In genomic region chr7:2637505-2638223, GRCh38 we compare ENCODE assay signal across 11 cellular contexts. TPM values are rescaled to one million over a fixed set of nuclear protein-coding genes. Genes with fewer than 3 reads are reported as not detected.
DNase-seq lines count a peak whose midpoint lies in the region; ATAC-seq and TF ChIP-seq lines count a peak whose summit lies in the region.
"Had no signal": no experiment of that assay in that cellular context is flagged by ENCODE, and none has a peak within 500 bp of the region (broad histone marks: within the 10 kb centered on the region; RNA-seq: fewer than 3 reads in every experiment).

No MANE protein-coding gene starts in this region.

- no peaks in the 10 kb centered on the region for H3K27me3 ChIP-seq in AG04450 (ENCODE audit: control insufficient read depth, insufficient read depth, low read length)

- TF ChIP-seq CTCF in AG04450 (IDR thresholded peaks at IDR 0.05; ENCODE audit: low read depth, low read length) = no peak
- no peak for TF ChIP-seq CTCF in mucosa of descending colon (IDR thresholded peaks at IDR 0.05)

- H3K9me3 Mint-ChIP-seq in central memory CD8-positive, alpha-beta T cell = no peaks in the 10 kb centered on the region

- POLR2A ChIA-PET in AG04450 (lab: Yijun Ruan, JAX) = no interaction called here

- H3K4me1 Mint-ChIP-seq in central memory CD8-positive, alpha-beta T cell = peaks cover 20% of the 10 kb centered on the region

- ATAC-seq in HG03432 (IDR thresholded peaks at IDR 0.05; ENCODE audit: unreplicated experiment) (peak; percentile 25), mucosa of descending colon (peak; percentile 7), HG03439 (IDR thresholded peaks at IDR 0.05; ENCODE audit: unreplicated experiment) (no peak)
- no peak for ATAC-seq in central memory CD8-positive, alpha-beta T cell (replicated peaks; ENCODE audit: extremely low read depth, poor library complexity, severe bottlenecking)

- CTCF ChIA-PET in AG04450 (lab: Charles Lee) = interaction anchor here (1.1 kb wide), 1 partner anchor 71 kb away, joined by 4 read pairs; no protein-coding TSS in a partner anchor

- H3K4me3 ChIP-seq in AG04450 (ENCODE audit: low read depth, low read length) (no peak overlapping the region), mucosa of descending colon (no peak overlapping the region)

- no peaks in the 10 kb centered on the region; the same call in 1 of the 2 replicates for H3K9me3 ChIP-seq in AG04450 (ENCODE audit: control insufficient read depth, insufficient read depth, low read length)
- no peaks in the 10 kb centered on the region for H3K9me3 ChIP-seq in mucosa of descending colon

- H3K27ac Mint-ChIP-seq in central memory CD8-positive, alpha-beta T cell (ENCODE audit: low read depth) = peak overlapping the region; percentile 76

- peaks cover 4% of the 10 kb centered on the region for H3K36me3 Mint-ChIP-seq in central memory CD8-positive, alpha-beta T cell (ENCODE audit: insufficient read depth)

- DNase-seq in AG04450 (ENCODE audit: low read depth, low spot score) (no peak), mucosa of descending colon (peak; percentile 51 to 83 (median 51)), DMS79 treated with DMSO at 0.1 percent for 48 hours (lab: John Stamatoyannopoulos, UW) (no peak), NCI-H2227 (lab: John Stamatoyannopoulos, UW; ENCODE audit: unreplicated experiment) (no peak), dedifferentiated amniotic fluid mesenchymal stem cell (ENCODE audit: extremely low spot score) (no peak)
- DNase-seq in central memory CD8-positive, alpha-beta T cell (ENCODE audit: low spot score in 2 of 2) = no peak
- DNase-seq: NCI-H1048; stimulated activated CD4-positive, alpha-beta T cell treated with anti-CD3 and anti-CD28 coated beads, Interleukin-4, amount 100 ng/mL, for 4 hours; T-helper 9 cell had no signal

- H3K27ac ChIP-seq in AG04450 (ENCODE audit: low read depth, low read length) = peak overlapping the region; percentile 70

- intact Hi-C loops in mucosa of descending colon (cut with DNase I, micrococcal nuclease) = no loop called here

- peaks cover 26% of the 10 kb centered on the region for H3K4me1 ChIP-seq in mucosa of descending colon (ENCODE audit: low read depth)

- no peaks in the 10 kb centered on the region for H3K27me3 Mint-ChIP-seq in central memory CD8-positive, alpha-beta T cell

- H3K36me3 ChIP-seq in mucosa of descending colon (ENCODE audit: low read depth) = no peaks in the 10 kb centered on the region

- no peak overlapping the region for H3K4me3 Mint-ChIP-seq in central memory CD8-positive, alpha-beta T cell

RNA-seq across cellular contexts. Expression of gene TTYH3, which starts 5.9 kb away (rescaled TPM):
- polyA plus RNA-seq in AG04450 (2011; rRNA removed) = 30.8 and 50.7 TPM in 2 replicates
- polyA minus RNA-seq in AG04450 (2011; rRNA and poly(A)+ RNA removed) = 23.1 and 24.5 TPM in 2 replicates
- 10 to 100 TPM; 23.4 to 63.7 (median 32.1) TPM for total RNA-seq in mucosa of descending colon

RNA-seq across cellular contexts. Expression of gene AMZ1, which starts 50.3 kb away (rescaled TPM):
- 0.43 and 0.67 TPM in 2 replicates for polyA plus RNA-seq in AG04450 (2011; rRNA removed)
- 0.78 and 1.1 TPM in 2 replicates for polyA minus RNA-seq in AG04450 (2011; rRNA and poly(A)+ RNA removed)
- 1 to 10 TPM in 1 of 3 donors, under 1 TPM in 1, not detected in 1; 0.61 to 1.3 TPM for total RNA-seq in mucosa of descending colon

Comparison
In these comparisons a context has a peak if more than half of its experiments do, and no peak if none do; other contexts are left out.
1. DNase-seq: peak in mucosa of descending colon (3 of 3); none in AG04450 (single experiment), central memory CD8-positive, alpha-beta T cell (0 of 2), DMS79 treated with DMSO at 0.1 percent for 48 hours (single experiment), NCI-H2227 (single experiment) and dedifferentiated amniotic fluid mesenchymal stem cell (single experiment).
2. ATAC-seq: peak in HG03432 (single experiment) and mucosa of descending colon (single experiment); none in central memory CD8-positive, alpha-beta T cell (single experiment) and HG03439 (single experiment).